ENCODE assay signal across 18 cellular contexts in the genomic region with DNA sequence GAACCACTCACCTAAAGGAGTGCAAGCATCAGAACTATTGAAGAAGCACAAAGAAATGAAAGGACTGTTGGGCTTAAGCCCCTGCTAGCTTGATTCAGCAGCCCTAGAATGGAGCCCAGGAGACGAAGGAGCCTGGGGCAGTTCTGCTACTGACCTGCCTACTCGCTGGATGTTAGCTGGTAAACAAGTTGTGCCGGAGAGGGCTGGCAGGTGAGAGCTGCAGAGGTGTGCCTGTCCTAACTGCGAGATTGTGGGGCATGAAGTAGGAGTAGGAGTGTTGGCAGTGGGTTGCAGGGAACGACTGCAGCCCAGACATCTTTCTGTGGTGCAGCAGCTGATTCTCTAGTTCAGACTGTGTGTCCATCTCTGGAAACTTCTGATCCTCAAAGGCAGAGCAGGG.
DNase-seq lines count a peak whose midpoint lies in the region; ATAC-seq and TF ChIP-seq lines count a peak whose summit lies in the region.
"Had no signal": no experiment of that assay in that cellular context is flagged by ENCODE, and none has a peak within 500 bp of the region (broad histone marks: within the 10 kb centered on the region; RNA-seq: fewer than 3 reads in every experiment).

No MANE protein-coding gene starts in this region.

- H2BK12ac ChIP-seq in neuronal stem cell (ENCODE audit: low read length): no peak overlapping the region

- H3K36me3 ChIP-seq in GM23248 (ENCODE audit: low read depth) (no peaks in the 10 kb centered on the region), Karpas-422 (ENCODE audit: insufficient read depth, low read length) (no peaks in the 10 kb centered on the region), neuronal stem cell (replicated peaks in 1 of 2; ENCODE audit: control insufficient read depth in 2 of 2, insufficient read depth in 2 of 2, low read length in 2 of 2) (no peaks in the 10 kb centered on the region)
- H3K36me3 ChIP-seq: BLaER1, HAP-1, SJCRH30 had no signal

- 88 to 94% methylated on average over 5 of the region's 5 CpGs for WGBS in GM23248 (ENCODE audit: low coverage in 1 of 2, low lambda C conversion rate in 2 of 2, missing lambda C conversion rate in 2 of 2), 2 experiments
- WGBS in neuronal stem cell (ENCODE audit: extremely low coverage in 2 of 2, insufficient read length in 2 of 2, insufficient replicate concordance in 1 of 2), 2 donors: no CpG with 5 or more reads among the region's 5 CpGs

- H3K4me1 ChIP-seq in GM23248 (ENCODE audit: insufficient read depth) (peaks cover 45% of the 10 kb centered on the region), Karpas-422 (ENCODE audit: low read length) (peaks cover 20% of the 10 kb centered on the region), neuronal stem cell (ENCODE audit: control insufficient read depth in 2 of 2, insufficient read depth in 1 of 2, low read depth in 1 of 2, low read length in 2 of 2) (no peaks in the 10 kb centered on the region)
- H3K4me1 ChIP-seq: HAP-1, SJCRH30 had no signal

- no peak overlapping the region for H2AK5ac ChIP-seq in neuronal stem cell (ENCODE audit: low read depth, low read length)

- H2BK120ac ChIP-seq in neuronal stem cell (ENCODE audit: low read depth, low read length): no peak overlapping the region

- H2BK5ac ChIP-seq in neuronal stem cell (ENCODE audit: low read length): no peak overlapping the region

- in situ Hi-C loops in GM23248 (cut with MboI): no loop called here

- H3K27ac ChIP-seq in GM23248: peak overlapping the region; percentile 37; the same call in 1 of the 2 replicates
- H3K27ac ChIP-seq in Karpas-422 (ENCODE audit: low read length): no peak overlapping the region
- H3K27ac ChIP-seq in neuronal stem cell (replicated peaks; ENCODE audit: low read length): no peak overlapping the region
- H3K27ac ChIP-seq: BLaER1, KMS-11, SJCRH30 had no signal

- H3K14ac ChIP-seq in neuronal stem cell (ENCODE audit: low read length): no peak overlapping the region

- H3K18ac ChIP-seq in neuronal stem cell (ENCODE audit: low read length): peak overlapping the region; percentile 61

- H3K4me3 ChIP-seq in GM23248 (no peak overlapping the region), Karpas-422 (ENCODE audit: low read length) (no peak overlapping the region), epithelial cell of esophagus (ENCODE audit: low read length) (no peak overlapping the region), neuronal stem cell (ENCODE audit: low read length in 2 of 2) (no peak overlapping the region)
- H3K4me3 ChIP-seq: BLaER1, HAP-1, SJCRH30 had no signal

- no peak overlapping the region for H2AFZ ChIP-seq in GM23248
- 0 out of 2 replicates have a peak overlapping the region, but pooled peaks have one; percentile 24 for H2AFZ ChIP-seq in Karpas-422 (ENCODE audit: low read length)
- no peak overlapping the region for H2AFZ ChIP-seq in neuronal stem cell (ENCODE audit: low read length)

- H3K79me2 ChIP-seq in GM23248 (ENCODE audit: insufficient read depth) (no peaks in the 10 kb centered on the region), Karpas-422 (ENCODE audit: low read length) (no peaks in the 10 kb centered on the region)

- H3K27me3 ChIP-seq in GM23248 (replicated peaks; ENCODE audit: insufficient read depth) (no peaks in the 10 kb centered on the region), Karpas-422 (ENCODE audit: low read length) (no peaks in the 10 kb centered on the region), neuronal stem cell (ENCODE audit: control insufficient read depth in 3 of 3, insufficient read depth in 3 of 3, low read depth in 1 of 3, low read length in 3 of 3) (no peaks in the 10 kb centered on the region)
- H3K27me3 ChIP-seq: BLaER1, SJCRH30 had no signal

- H2BK15ac ChIP-seq in neuronal stem cell (ENCODE audit: low read length): no peak overlapping the region

- H4K20me1 ChIP-seq in GM23248 (ENCODE audit: insufficient read depth) (no peaks in the 10 kb centered on the region), Karpas-422 (ENCODE audit: insufficient read depth, low read depth, low read length) (no peaks in the 10 kb centered on the region)
- H4K20me1 ChIP-seq: BLaER1 had no signal

- H3K9me3 ChIP-seq in GM23248 (ENCODE audit: low read depth) (no peaks in the 10 kb centered on the region), Karpas-422 (ENCODE audit: low read length) (no peaks in the 10 kb centered on the region), neuronal stem cell (replicated peaks in 1 of 2; ENCODE audit: control insufficient read depth in 2 of 2, insufficient read depth in 1 of 2, low read depth in 1 of 2, low read length in 2 of 2) (no peaks in the 10 kb centered on the region)
- H3K9me3 ChIP-seq: BLaER1, HAP-1, SJCRH30 had no signal

- peaks cover 44% of the 10 kb centered on the region for H3F3A ChIP-seq in GM23248 (ENCODE audit: insufficient read depth)

- H3K9ac ChIP-seq in GM23248: no peak overlapping the region
- H3K9ac ChIP-seq in Karpas-422 (ENCODE audit: low read length): no peak overlapping the region
- no peak overlapping the region for H3K9ac ChIP-seq in neuronal stem cell (ENCODE audit: low read depth, low read length, poor library complexity)
- H3K9ac ChIP-seq: BLaER1, KMS-11 had no signal

- H3K23ac ChIP-seq in neuronal stem cell (ENCODE audit: low read depth, low read length, poor library complexity): no peak overlapping the region

- no peak overlapping the region for H4K91ac ChIP-seq in neuronal stem cell (ENCODE audit: low read depth, low read length, poor library complexity)

- DNase-seq in GM23248: no peak
- DNase-seq in Karpas-422: no peak
- peak; percentile 45 for DNase-seq in epithelial cell of esophagus (ENCODE audit: low read depth)
- no peak for DNase-seq in neuronal stem cell (ENCODE audit: low spot score)
- DNase-seq in CD1c-positive myeloid dendritic cell (ENCODE audit: extremely low spot score): no peak
- DNase-seq in NCI-H146 treated with DMSO at 0.1 percent for 48 hours (lab: John Stamatoyannopoulos, UW; ENCODE audit: unreplicated experiment): no peak
- DNase-seq: ACHN; CD4-positive, alpha-beta memory T cell; MV-4-11; NCI-H1694; NCI-H2081 treated with DMSO at 0.1 percent for 48 hours; NCI-H526 treated with DMSO at 0.1 percent for 48 hours; SJCRH30; T-cell had no signal

- no peak overlapping the region for H4K8ac ChIP-seq in neuronal stem cell (ENCODE audit: low read depth, low read length)

- H3K9me2 ChIP-seq in GM23248 (ENCODE audit: insufficient read depth) (no peaks in the 10 kb centered on the region), Karpas-422 (replicated peaks; ENCODE audit: insufficient read depth, low read length) (no peaks in the 10 kb centered on the region)

- no peak overlapping the region for H3K4ac ChIP-seq in neuronal stem cell (ENCODE audit: low read length)

- no peaks in the 10 kb centered on the region for H3K79me1 ChIP-seq in neuronal stem cell (ENCODE audit: low read depth, low read length)

- TF ChIP-seq CTCF in epithelial cell of esophagus (IDR thresholded peaks at IDR 0.05; ENCODE audit: insufficient read depth, low read depth, low read length, missing control alignments): no peak

- H3K4me2 ChIP-seq in GM23248 (ENCODE audit: unreplicated experiment) (peak overlapping the region; percentile 52), Karpas-422 (ENCODE audit: low read depth, low read length, poor library complexity, severe bottlenecking) (no peak overlapping the region), neuronal stem cell (ENCODE audit: insufficient read depth, low read length, poor library complexity, severe bottlenecking) (no peak overlapping the region)
- H3K4me2 ChIP-seq: BLaER1, KMS-11 had no signal

- no peak for ATAC-seq in GM21619 (IDR thresholded peaks at IDR 0.05; ENCODE audit: unreplicated experiment)
- ATAC-seq: T-cell had no signal
